In genomic region chr12:42968426-42968825, GRCh38 we compare ENCODE assay signal across 23 cellular contexts.
"Had no signal": no experiment of that assay in that cellular context is flagged by ENCODE, and none has a peak within 500 bp of the region (broad histone marks: within the 10 kb centered on the region; RNA-seq: fewer than 3 reads in every experiment).

No MANE protein-coding gene starts in this region.

- H3K27ac Mint-ChIP-seq: activated CD4-positive, alpha-beta T cell treated with anti-CD3 and anti-CD28 coated beads for 36 hours; activated naive CD8-positive, alpha-beta T cell; activated T-cell treated with anti-CD3 and anti-CD28 coated beads, Interleukin-2, amount 50 U/mL, for 24 hours; activated T-helper 17 cell treated with anti-CD3 and anti-CD28 coated beads, Interleukin-2, amount 50 U/mL, for 72 hours; effector memory CD8-positive, alpha-beta T cell; nephron progenitor cell; stimulated activated naive B cell treated with anti-CD40 and anti-IgM and Interleukin-4, amounts not matched to agents 10 μg/mL and 1 μg/mL and 100 μg/mL, for 72 hours had no signal

- H3K36me3 Mint-ChIP-seq: activated naive CD8-positive, alpha-beta T cell; stimulated activated naive B cell treated with anti-CD40 and anti-IgM and Interleukin-4, amounts not matched to agents 10 μg/mL and 1 μg/mL and 100 μg/mL, for 72 hours had no signal

- H3K36me3 ChIP-seq: adrenal gland, breast epithelium, esophagus muscularis mucosa, heart right ventricle, left lung, right lobe of liver had no signal

- H3K4me3 Mint-ChIP-seq: activated CD4-positive, alpha-beta T cell treated with anti-CD3 and anti-CD28 coated beads for 36 hours; activated naive CD8-positive, alpha-beta T cell; activated T-cell treated with anti-CD3 and anti-CD28 coated beads, Interleukin-2, amount 50 U/mL, for 24 hours; activated T-helper 17 cell treated with anti-CD3 and anti-CD28 coated beads, Interleukin-2, amount 50 U/mL, for 72 hours; central memory CD8-positive, alpha-beta T cell; effector memory CD8-positive, alpha-beta T cell; nephron progenitor cell; stimulated activated naive B cell treated with anti-CD40 and anti-IgM and Interleukin-4, amounts not matched to agents 10 μg/mL and 1 μg/mL and 100 μg/mL, for 72 hours had no signal

- H3K4me3 ChIP-seq: adrenal gland, breast epithelium, dorsolateral prefrontal cortex, esophagus muscularis mucosa, heart right ventricle, left lung, right lobe of liver had no signal

- H3K4me1 ChIP-seq: adrenal gland, breast epithelium, esophagus muscularis mucosa, left lung, right lobe of liver had no signal

- H3K27me3 ChIP-seq: adrenal gland, breast epithelium, dorsolateral prefrontal cortex, esophagus muscularis mucosa, heart right ventricle, left lung, right lobe of liver had no signal

- ATAC-seq: activated CD4-positive, alpha-beta T cell treated with anti-CD3 and anti-CD28 coated beads for 36 hours; activated T-helper 17 cell treated with anti-CD3 and anti-CD28 coated beads, Interleukin-2, amount 50 U/mL, for 72 hours; effector memory CD8-positive, alpha-beta T cell; left lung; right lobe of liver; stimulated activated naive B cell treated with anti-CD40 and anti-IgM and Interleukin-4, amounts not matched to agents 10 μg/mL and 1 μg/mL and 100 μg/mL, for 72 hours had no signal

- DNase-seq: activated CD4-positive, alpha-beta T cell treated with anti-CD3 and anti-CD28 coated beads for 36 hours; activated CD4-positive, alpha-beta T cell treated with anti-CD3 and anti-CD28 coated beads, Interleukin-2, amount 50 U/mL, for 4 hours; activated CD8-positive, alpha-beta memory T cell treated with anti-CD3 and anti-CD28 coated beads for 24 hours; activated CD8-positive, alpha-beta memory T cell treated with anti-CD3 and anti-CD28 coated beads, Interleukin-2, amount 50 U/mL, for 4 hours; activated T-cell treated with anti-CD3 and anti-CD28 coated beads, Interleukin-2, amount 50 U/mL, for 24 hours; adrenal gland; dorsolateral prefrontal cortex; effector memory CD8-positive, alpha-beta T cell; heart right ventricle; left lung; nephron progenitor cell; nucleus accumbens; right lobe of liver; small intestine; stimulated activated CD4-positive, alpha-beta T cell treated with anti-CD3 and anti-CD28 coated beads, Interleukin-15, amount 100 ng/mL, for 24 hours; stimulated activated naive B cell treated with anti-CD40 and anti-IgM and Interleukin-4, amounts not matched to agents 10 μg/mL and 1 μg/mL and 100 μg/mL, for 72 hours; T-helper 1 cell; trophoblast cell had no signal

- H3K27me3 Mint-ChIP-seq: activated CD4-positive, alpha-beta T cell treated with anti-CD3 and anti-CD28 coated beads for 36 hours; activated T-cell treated with anti-CD3 and anti-CD28 coated beads, Interleukin-2, amount 50 U/mL, for 24 hours; activated T-helper 17 cell treated with anti-CD3 and anti-CD28 coated beads, Interleukin-2, amount 50 U/mL, for 72 hours; central memory CD8-positive, alpha-beta T cell; effector memory CD8-positive, alpha-beta T cell; stimulated activated naive B cell treated with anti-CD40 and anti-IgM and Interleukin-4, amounts not matched to agents 10 μg/mL and 1 μg/mL and 100 μg/mL, for 72 hours had no signal

- H3K27ac ChIP-seq: adrenal gland, breast epithelium, dorsolateral prefrontal cortex, esophagus muscularis mucosa, left lung, right lobe of liver had no signal

- H3K9me3 ChIP-seq: breast epithelium, esophagus muscularis mucosa, right lobe of liver had no signal

- H3K4me1 Mint-ChIP-seq: activated CD4-positive, alpha-beta T cell treated with anti-CD3 and anti-CD28 coated beads for 36 hours; activated T-helper 17 cell treated with anti-CD3 and anti-CD28 coated beads, Interleukin-2, amount 50 U/mL, for 72 hours; central memory CD8-positive, alpha-beta T cell; stimulated activated naive B cell treated with anti-CD40 and anti-IgM and Interleukin-4, amounts not matched to agents 10 μg/mL and 1 μg/mL and 100 μg/mL, for 72 hours had no signal
